Comparison of ENCODE assay signal across 21 cellular contexts in genomic region chr9:98236881-98237487, GRCh38.
"Had no signal": no experiment of that assay in that cellular context is flagged by ENCODE, and none has a peak within 500 bp of the region (broad histone marks: within the 10 kb centered on the region; RNA-seq: fewer than 3 reads in every experiment).

No MANE protein-coding gene starts in this region.

- DNase-seq: activated B cell treated with CpG ODN at 0.5 μM for 24 hours; activated CD4-positive, alpha-beta T cell treated with anti-CD3 and anti-CD28 coated beads for 48 hours; activated CD8-positive, alpha-beta memory T cell treated with anti-CD3 and anti-CD28 coated beads, Interleukin-2, amount 50 U/mL, for 48 hours; activated CD8-positive, alpha-beta T cell treated with anti-CD3 and anti-CD28 coated beads, Interleukin-2, amount 10 ng/mL, durations not matched to agents 7 days and 5 days; activated gamma-delta T cell treated with Interleukin-2 at 50 U/mL for 16 hours; amniotic stem cell; body of pancreas; caudate nucleus; cortex of kidney; effector memory CD8-positive, alpha-beta T cell; foreskin keratinocyte; glutamatergic neuron; naive B cell; pancreas; stimulated activated CD4-positive, alpha-beta T cell treated with anti-CD3 and anti-CD28 coated beads, Interleukin-15, amount 100 ng/mL, for 24 hours; stimulated activated CD4-positive, alpha-beta T cell treated with anti-CD3 and anti-CD28 coated beads, Interleukin-4, amount 100 ng/mL, for 4 hours; stimulated activated CD8-positive, alpha-beta memory T cell treated with anti-CD3 and anti-CD28 coated beads, Interleukin-4, amount 100 ng/mL, for 48 hours; stimulated activated naive CD4-positive, alpha-beta T cell treated with Interleukin-2 at 50 U/mL for 16 hours; substantia nigra; SW 1271 had no signal

- H3K4me1 Mint-ChIP-seq: activated B cell treated with CpG ODN at 0.5 μM for 24 hours, naive B cell had no signal

- H3K9me3 Mint-ChIP-seq: activated B cell treated with CpG ODN at 0.5 μM for 24 hours; effector memory CD8-positive, alpha-beta T cell; naive B cell had no signal

- H3K27me3 ChIP-seq: body of pancreas, foreskin keratinocyte, pancreas had no signal

- H3K4me1 ChIP-seq: body of pancreas, foreskin keratinocyte, pancreas had no signal

- FAIRE-seq: pancreas had no signal

- H3K27ac ChIP-seq: body of pancreas, foreskin keratinocyte, pancreas had no signal

- H3K4me3 Mint-ChIP-seq: activated B cell treated with CpG ODN at 0.5 μM for 24 hours; activated CD8-positive, alpha-beta T cell treated with anti-CD3 and anti-CD28 coated beads, Interleukin-2, amount 10 ng/mL, durations not matched to agents 7 days and 5 days; activated naive CD8-positive, alpha-beta T cell; effector memory CD8-positive, alpha-beta T cell; naive B cell had no signal

- H3K27me3 Mint-ChIP-seq: activated B cell treated with CpG ODN at 0.5 μM for 24 hours; activated naive CD8-positive, alpha-beta T cell; effector memory CD8-positive, alpha-beta T cell; naive B cell had no signal

- H3K36me3 ChIP-seq: pancreas had no signal

- H3K27ac Mint-ChIP-seq: activated B cell treated with CpG ODN at 0.5 μM for 24 hours; activated CD8-positive, alpha-beta T cell treated with anti-CD3 and anti-CD28 coated beads, Interleukin-2, amount 10 ng/mL, durations not matched to agents 7 days and 5 days; activated naive CD8-positive, alpha-beta T cell; effector memory CD8-positive, alpha-beta T cell; naive B cell had no signal

- H3K9me3 ChIP-seq: body of pancreas, pancreas had no signal

- ATAC-seq: activated CD8-positive, alpha-beta T cell treated with anti-CD3 and anti-CD28 coated beads, Interleukin-2, amount 10 ng/mL, durations not matched to agents 7 days and 5 days; body of pancreas; effector memory CD8-positive, alpha-beta T cell; foreskin keratinocyte; pancreas had no signal

- H3K4me3 ChIP-seq: body of pancreas, pancreas had no signal
